ENCODE assay signal across 25 cellular contexts in genomic region chr20:61661583-61661982, GRCh38.
DNase-seq lines count a peak whose midpoint lies in the region; ATAC-seq, FAIRE-seq and TF ChIP-seq lines count a peak whose summit lies in the region.
"Had no signal": no experiment of that assay in that cellular context is flagged by ENCODE, and none has a peak within 500 bp of the region (broad histone marks: within the 10 kb centered on the region; RNA-seq: fewer than 3 reads in every experiment).

No MANE protein-coding gene starts in this region.

- intact Hi-C loops in left ventricle myocardium superior (cut with micrococcal nuclease) (no loop called here), left ventricle myocardium inferior (cut with micrococcal nuclease) (no loop called here)

- no peaks in the 10 kb centered on the region for H3K36me3 ChIP-seq in left ventricle myocardium inferior
- H3K36me3 ChIP-seq in BLaER1: no peaks in the 10 kb centered on the region
- no peaks in the 10 kb centered on the region for H3K36me3 ChIP-seq in H1 (ENCODE audit: control insufficient read depth in 2 of 4, insufficient read depth in 4 of 4, low read length in 3 of 4)

- no peaks in the 10 kb centered on the region for H3K9me3 Mint-ChIP-seq in activated naive CD8-positive, alpha-beta T cell treated with anti-CD3 and anti-CD28 coated beads for 36 hours
- H3K9me3 Mint-ChIP-seq: CD4-positive, alpha-beta T cell; CD8-positive, alpha-beta T cell had no signal

- H3K79me2 ChIP-seq in H1 (ENCODE audit: control insufficient read depth in 1 of 2, insufficient read depth in 2 of 2, low read length in 2 of 2): no peaks in the 10 kb centered on the region

- no peak overlapping the region for H3K18ac ChIP-seq in H1 (ENCODE audit: extremely low read depth, low read length)

- no peak overlapping the region for H2AFZ ChIP-seq in H1 (ENCODE audit: low read length)

- H2AK5ac ChIP-seq in H1 (ENCODE audit: low read depth, low read length): no peak overlapping the region

- H3K27me3 Mint-ChIP-seq in activated naive CD8-positive, alpha-beta T cell treated with anti-CD3 and anti-CD28 coated beads for 36 hours: no peaks in the 10 kb centered on the region
- H3K27me3 Mint-ChIP-seq: B cell; CD4-positive, alpha-beta T cell had no signal

- no peak for TF ChIP-seq POLR2A in H1 (IDR thresholded peaks at IDR 0.05; ENCODE audit: control extremely low read depth in 1 of 2, low read depth in 2 of 2, low read length in 2 of 2)

- FAIRE-seq in H1 (lab: Jason Lieb, UNC): no peak
- FAIRE-seq: A549, GM12878, GM12892, GM18507 had no signal

- TF ChIP-seq EP300 in H1 (IDR thresholded peaks at IDR 0.05; ENCODE audit: borderline replicate concordance in 1 of 2, low read depth in 2 of 2, low read length in 2 of 2): no peak

- H3K23me2 ChIP-seq in H1 (ENCODE audit: low read depth, low read length): no peaks in the 10 kb centered on the region

- DNase-seq in NCI-H1105 treated with DMSO at 0.1 percent for 48 hours (lab: John Stamatoyannopoulos, UW) (peak; percentile 30), NCI-H1105 (lab: John Stamatoyannopoulos, UW) (no peak), left ventricle myocardium superior (peak; percentile 7), left ventricle myocardium inferior (no peak), H1 (ENCODE audit: low read depth in 1 of 2, low spot score in 2 of 2) (no peak), dedifferentiated amniotic fluid mesenchymal stem cell (ENCODE audit: extremely low spot score) (no peak)
- DNase-seq in activated naive CD8-positive, alpha-beta T cell treated with anti-CD3 and anti-CD28 coated beads for 36 hours: no peak
- DNase-seq: AML-193; CD4-positive, alpha-beta T cell; CD8-positive, alpha-beta T cell; DMS 273 treated with DMSO at 0.1 percent for 48 hours; DMS153; DMS53; DMS79; DND-41; EL; GDM1 had no signal

- H3K4me1 Mint-ChIP-seq in activated naive CD8-positive, alpha-beta T cell treated with anti-CD3 and anti-CD28 coated beads for 36 hours: no peaks in the 10 kb centered on the region
- H3K4me1 Mint-ChIP-seq: B cell had no signal

- H4K5ac ChIP-seq in H1 (ENCODE audit: insufficient read length, low read depth, low read length): no peak overlapping the region

- POLR2A ChIA-PET in H1 (lab: Charles Lee; ENCODE audit: partially characterized antibody): no interaction called here

- no peaks in the 10 kb centered on the region for H3K79me1 ChIP-seq in H1 (ENCODE audit: low read depth, low read length)

- no peak overlapping the region for H2BK15ac ChIP-seq in H1 (ENCODE audit: low read length)

- H3K4me3 Mint-ChIP-seq in activated naive CD8-positive, alpha-beta T cell treated with anti-CD3 and anti-CD28 coated beads for 36 hours: no peak overlapping the region
- H3K4me3 Mint-ChIP-seq: B cell; CD4-positive, alpha-beta T cell; CD8-positive, alpha-beta T cell had no signal

- peak overlapping the region; percentile 59; the same call in 1 of the 2 replicates for H4K8ac ChIP-seq in H1 (ENCODE audit: extremely low read depth, insufficient read depth, low read length)

- TF ChIP-seq RAD21 in H1 (IDR thresholded peaks at IDR 0.05 in 1 of 2, conservative IDR thresholded peaks at IDR 0.05 in 1 of 2; ENCODE audit: low read depth in 2 of 2, low read length in 2 of 2): no peak

- ATAC-seq in left ventricle myocardium superior: no peak
- ATAC-seq: A549; CD8-positive, alpha-beta T cell; GM12878 had no signal

- H3K4ac ChIP-seq in H1 (replicated peaks; ENCODE audit: insufficient read length, low read depth, low read length): no peak overlapping the region

- no peak for TF ChIP-seq CTCF in left ventricle myocardium inferior (IDR thresholded peaks at IDR 0.05; ENCODE audit: borderline replicate concordance)
- TF ChIP-seq CTCF in H1 (IDR thresholded peaks at IDR 0.05; ENCODE audit: control extremely low read depth in 1 of 3, insufficient read depth in 1 of 3, low read depth in 1 of 3, low read length in 3 of 3): no peak

- H3K56ac ChIP-seq in H1 (replicated peaks; ENCODE audit: insufficient read length, low read depth, low read length): no peak overlapping the region

- H3K14ac ChIP-seq in H1 (ENCODE audit: insufficient read length): no peak overlapping the region

- peaks cover 54% of the 10 kb centered on the region for H3K27me3 ChIP-seq in left ventricle myocardium inferior (ENCODE audit: low read depth)
- no peaks in the 10 kb centered on the region for H3K27me3 ChIP-seq in BLaER1
- H3K27me3 ChIP-seq in H1 (replicated peaks in 1 of 4; ENCODE audit: control insufficient read depth in 3 of 4, extremely low read depth in 1 of 4, insufficient read depth in 3 of 4, low read length in 3 of 4): peaks cover 0 to 4% (median 0%) of the 10 kb centered on the region in 4 experiments; a peak in 3 of 7 replicates

- no peak overlapping the region for H2BK5ac ChIP-seq in H1 (ENCODE audit: low read depth, low read length)

- H2BK12ac ChIP-seq in H1 (ENCODE audit: low read depth, low read length): no peak overlapping the region

- WGBS in H1 (ENCODE audit: extremely low coverage in 1 of 2, insufficient coverage in 1 of 2, insufficient read length in 1 of 2, insufficient replicate concordance in 2 of 2, low coverage in 1 of 2, low lambda C conversion rate in 2 of 2, missing lambda C conversion rate in 1 of 2), 2 experiments: 94% methylated on average over 13 of the region's 13 CpGs; no CpG with 5 or more reads in 1 of the 2 experiments

- H3K36me3 Mint-ChIP-seq in activated naive CD8-positive, alpha-beta T cell treated with anti-CD3 and anti-CD28 coated beads for 36 hours: no peaks in the 10 kb centered on the region
- H3K36me3 Mint-ChIP-seq: CD8-positive, alpha-beta T cell had no signal

- H3K4me1 ChIP-seq in left ventricle myocardium inferior (peaks cover 5% of the 10 kb centered on the region), BLaER1 (peaks cover 88% of the 10 kb centered on the region), H1 (replicated peaks in 1 of 4; ENCODE audit: control insufficient read depth in 3 of 4, insufficient read depth in 4 of 4, low read length in 3 of 4) (peaks cover 0 to 5% (median 0%) of the 10 kb centered on the region in 4 experiments; a peak in 2 of 7 replicates)
- H3K4me1 ChIP-seq: A549 had no signal

- H3K9ac ChIP-seq in BLaER1 (no peak overlapping the region), H1 (replicated peaks in 1 of 4; ENCODE audit: extremely low read depth in 1 of 4, low read depth in 3 of 4, low read length in 3 of 4) (no peak overlapping the region)

- H3K4me3 ChIP-seq in left ventricle myocardium inferior: no peak overlapping the region
- no peak overlapping the region for H3K4me3 ChIP-seq in BLaER1
- H3K4me3 ChIP-seq in H1 (ENCODE audit: extremely low read depth in 1 of 4, insufficient read depth in 2 of 4, low read depth in 3 of 4, low read length in 4 of 4): no peak overlapping the region
- H3K4me3 ChIP-seq: A549, GM12878 had no signal

- H3K27ac Mint-ChIP-seq in activated naive CD8-positive, alpha-beta T cell treated with anti-CD3 and anti-CD28 coated beads for 36 hours: no peak overlapping the region
- H3K27ac Mint-ChIP-seq: B cell; CD4-positive, alpha-beta T cell; CD8-positive, alpha-beta T cell had no signal

- H3K27ac ChIP-seq in left ventricle myocardium inferior (replicated peaks): no peak overlapping the region
- no peak overlapping the region for H3K27ac ChIP-seq in BLaER1
- no peak overlapping the region for H3K27ac ChIP-seq in H1 (ENCODE audit: low read depth, low read length)
- H3K27ac ChIP-seq: 22Rv1, A549, C4-2B had no signal

- CTCF ChIA-PET in H1 (lab: Charles Lee; ENCODE audit: partially characterized antibody): interaction anchor here (0.9 to 2.7 kb wide), 6 partner anchors 12 to 63 kb away, joined by 4 to 14 read pairs (median 6); no protein-coding TSS in a partner anchor

- peak overlapping the region; percentile 34 for H4K91ac ChIP-seq in H1 (replicated peaks; ENCODE audit: insufficient read length, low read length)

- H3K4me2 ChIP-seq in BLaER1 (peak overlapping the region; percentile 87), H1 (ENCODE audit: insufficient read depth in 1 of 2, low read depth in 2 of 2, low read length in 2 of 2) (no peak overlapping the region)
- H3K4me2 ChIP-seq: A549 had no signal

- no peak overlapping the region for H3K23ac ChIP-seq in H1 (ENCODE audit: insufficient read length)

- H4K20me1 ChIP-seq in BLaER1 (no peaks in the 10 kb centered on the region), H1 (replicated peaks in 1 of 2; ENCODE audit: control insufficient read depth in 1 of 2, insufficient read depth in 2 of 2, low read length in 2 of 2) (peaks cover 4 to 5% of the 10 kb centered on the region in 2 experiments)

- no peak overlapping the region for H2BK120ac ChIP-seq in H1 (replicated peaks; ENCODE audit: low read depth, low read length)

- H3K9me3 ChIP-seq in left ventricle myocardium inferior (replicated peaks) (no peaks in the 10 kb centered on the region), BLaER1 (no peaks in the 10 kb centered on the region), H1 (ENCODE audit: insufficient read depth in 2 of 2, low read depth in 1 of 2, low read length in 1 of 2) (no peaks in the 10 kb centered on the region)
- H3K9me3 ChIP-seq: A549 had no signal

- no peak overlapping the region for H2BK20ac ChIP-seq in H1 (ENCODE audit: low read length)

TF ChIP-seq in H1, 55 proteins besides CTCF, POLR2A, EP300 and RAD21 (continues in another document):
- TF ChIP-seq ATF3 (IDR thresholded peaks at IDR 0.05; ENCODE audit: insufficient read depth, low read depth, low read length): no peak

Comparison
In these comparisons a context has a peak if more than half of its experiments do, and no peak if none do; other contexts are left out.
1. DNase-seq: peak in NCI-H1105 treated with DMSO at 0.1 percent for 48 hours (single experiment) and left ventricle myocardium superior (single experiment); none in NCI-H1105 (single experiment), left ventricle myocardium inferior (single experiment), H1 (0 of 2), dedifferentiated amniotic fluid mesenchymal stem cell (single experiment) and activated naive CD8-positive, alpha-beta T cell treated with anti-CD3 and anti-CD28 coated beads for 36 hours (single experiment).